Comparison of ENCODE assay signal across 15 cellular contexts in the genomic region with DNA sequence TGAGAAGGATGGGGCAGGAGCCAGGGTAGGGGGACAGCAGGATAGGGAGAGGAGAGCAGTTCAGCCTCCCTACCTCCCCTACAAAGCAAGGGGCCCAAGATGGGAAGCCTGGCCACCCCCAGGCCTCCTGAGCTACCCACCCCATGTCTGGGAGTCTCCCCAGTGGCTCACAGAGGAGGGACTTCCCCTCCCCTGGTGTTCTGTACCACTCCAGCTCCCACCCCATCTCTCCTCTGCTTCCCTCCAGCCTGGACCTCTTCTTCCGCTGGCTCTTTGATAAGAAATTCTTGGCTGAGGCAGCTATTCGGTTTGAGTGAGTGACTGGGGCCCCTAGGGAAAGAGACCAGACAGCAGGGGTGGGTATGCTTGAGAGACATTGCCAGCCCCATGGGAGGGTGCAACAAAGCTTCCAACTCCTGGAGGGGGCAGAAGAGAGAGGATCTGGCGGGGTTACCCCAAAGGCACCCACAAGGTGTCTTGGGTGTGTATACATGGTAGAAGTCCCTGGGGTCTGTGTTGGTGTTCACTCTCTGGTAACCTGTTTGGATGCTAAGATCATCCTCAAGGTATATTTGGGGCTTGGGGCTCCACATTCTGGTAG. TPM values are rescaled to one million over a fixed set of nuclear protein-coding genes. Genes with fewer than 3 reads are reported as not detected.
DNase-seq lines count a peak whose midpoint lies in the region; ATAC-seq and TF ChIP-seq lines count a peak whose summit lies in the region.
"Had no signal": no experiment of that assay in that cellular context is flagged by ENCODE, and none has a peak within 500 bp of the region (broad histone marks: within the 10 kb centered on the region; RNA-seq: fewer than 3 reads in every experiment).

No MANE protein-coding gene starts in this region.

- CTCF ChIA-PET in CD8-positive, alpha-beta T cell (lab: Charles Lee) = interaction anchor here (0.7 to 3.6 kb wide), 6 partner anchors 10 to 117 kb away, joined by 3 to 73 read pairs (median 4); no protein-coding TSS in a partner anchor

- no peak for TF ChIP-seq CTCF in CD8-positive, alpha-beta T cell (IDR thresholded peaks at IDR 0.05)
- no peak for TF ChIP-seq CTCF in neural progenitor cell (IDR thresholded peaks at IDR 0.05)

- POLR2A ChIA-PET in CD8-positive, alpha-beta T cell (lab: Charles Lee) = no interaction called here

- peaks cover 54% of the 10 kb centered on the region for H3K36me3 Mint-ChIP-seq in CD8-positive, alpha-beta T cell
- H3K36me3 Mint-ChIP-seq in neural progenitor cell = peaks cover 24% of the 10 kb centered on the region
- H3K36me3 Mint-ChIP-seq in stimulated activated naive B cell treated with anti-CD40 and anti-IgM and Interleukin-4, amounts not matched to agents 10 μg/mL and 1 μg/mL and 100 μg/mL, for 72 hours = peaks cover 34 to 58% of the 10 kb centered on the region in 2 donors

- DNase-seq in CD8-positive, alpha-beta T cell = no peak
- DNase-seq in NT2/D1 (ENCODE audit: low read depth, low spot score) (no peak), neural progenitor cell (ENCODE audit: low spot score) (no peak), HuH-7.5 (ENCODE audit: low spot score) (no peak)
- DNase-seq in stimulated activated naive B cell treated with anti-CD40 and anti-IgM and Interleukin-4, amounts not matched to agents 10 μg/mL and 1 μg/mL and 100 μg/mL, for 72 hours = peak; percentile 48
- no peak for DNase-seq in activated effector memory CD4-positive, alpha-beta T cell treated with anti-CD3 and anti-CD28 coated beads, Interleukin-2, amount 50 U/mL, for 16 hours
- DNase-seq: BE2C, DMS 273 treated with DMSO at 0.1 percent for 48 hours, HCEC 1CT, IMR-90 had no signal

- peak overlapping the region; percentile 25 for H3K27ac Mint-ChIP-seq in CD8-positive, alpha-beta T cell
- H3K27ac Mint-ChIP-seq in neural progenitor cell = peak overlapping the region; percentile 48
- peak overlapping the region; percentile 68 for H3K27ac Mint-ChIP-seq in stimulated activated naive B cell treated with anti-CD40 and anti-IgM and Interleukin-4, amounts not matched to agents 10 μg/mL and 1 μg/mL and 100 μg/mL, for 72 hours

- H3K4me3 ChIP-seq in CD8-positive, alpha-beta T cell (ENCODE audit: low read depth, low read length) = no peak overlapping the region
- peak overlapping the region; percentile 4 for H3K4me3 ChIP-seq in NT2/D1 (ENCODE audit: insufficient read length, low read depth)
- no peak overlapping the region for H3K4me3 ChIP-seq in neural progenitor cell
- H3K4me3 ChIP-seq: A549, GM12878 had no signal

- no peaks in the 10 kb centered on the region for H3K27me3 ChIP-seq in CD8-positive, alpha-beta T cell (ENCODE audit: insufficient read depth, low read length)
- H3K27me3 ChIP-seq in NT2/D1 (ENCODE audit: insufficient read depth, insufficient read length) = peaks cover 3% of the 10 kb centered on the region
- H3K27me3 ChIP-seq in neural progenitor cell = no peaks in the 10 kb centered on the region
- H3K27me3 ChIP-seq: BE2C had no signal

- H3K4me3 Mint-ChIP-seq in CD8-positive, alpha-beta T cell = no peak overlapping the region
- no peak overlapping the region for H3K4me3 Mint-ChIP-seq in neural progenitor cell
- peak overlapping the region; percentile 9 to 28 for H3K4me3 Mint-ChIP-seq in stimulated activated naive B cell treated with anti-CD40 and anti-IgM and Interleukin-4, amounts not matched to agents 10 μg/mL and 1 μg/mL and 100 μg/mL, for 72 hours

- no peaks in the 10 kb centered on the region for H4K20me1 ChIP-seq in neural progenitor cell (ENCODE audit: low read depth)

- H3K9ac ChIP-seq in NT2/D1 (ENCODE audit: insufficient read length, low read depth) (no peak overlapping the region), neural progenitor cell (no peak overlapping the region)

- H3K9me3 Mint-ChIP-seq in CD8-positive, alpha-beta T cell = no peaks in the 10 kb centered on the region
- no peaks in the 10 kb centered on the region for H3K9me3 Mint-ChIP-seq in neural progenitor cell
- H3K9me3 Mint-ChIP-seq in stimulated activated naive B cell treated with anti-CD40 and anti-IgM and Interleukin-4, amounts not matched to agents 10 μg/mL and 1 μg/mL and 100 μg/mL, for 72 hours = no peaks in the 10 kb centered on the region

- H3K79me2 ChIP-seq in neural progenitor cell (ENCODE audit: low read depth) = no peaks in the 10 kb centered on the region

- H2AFZ ChIP-seq in neural progenitor cell (replicated peaks) = no peak overlapping the region

- H3K4me1 ChIP-seq in CD8-positive, alpha-beta T cell (ENCODE audit: insufficient read depth, low read length) = peaks cover 8% of the 10 kb centered on the region
- peaks cover 5% of the 10 kb centered on the region for H3K4me1 ChIP-seq in NT2/D1 (ENCODE audit: insufficient read depth, insufficient read length)
- H3K4me1 ChIP-seq in neural progenitor cell = no peaks in the 10 kb centered on the region
- H3K4me1 ChIP-seq: A549, BE2C had no signal

- H3K9me3 ChIP-seq in CD8-positive, alpha-beta T cell (ENCODE audit: low read length) = no peaks in the 10 kb centered on the region
- H3K9me3 ChIP-seq in NT2/D1 (ENCODE audit: insufficient read depth, low read length) (no peaks in the 10 kb centered on the region), neural progenitor cell (ENCODE audit: low read depth) (no peaks in the 10 kb centered on the region)
- H3K9me3 ChIP-seq: A549, BE2C had no signal

- H3F3A ChIP-seq in neural progenitor cell (ENCODE audit: low read depth) = no peaks in the 10 kb centered on the region

- H3K4me2 ChIP-seq in neural progenitor cell = no peak overlapping the region
- H3K4me2 ChIP-seq: A549 had no signal

- intact Hi-C loops in CD8-positive, alpha-beta T cell (cut with DNase I, micrococcal nuclease) = loop anchor here (5.0 kb wide), 2 partner anchors 187 to 378 kb away; partner anchors contain the start of gene VEGFA (in 2 of the 2)

- H3K27ac ChIP-seq in CD8-positive, alpha-beta T cell (ENCODE audit: low read depth, low read length) = no peak overlapping the region
- H3K27ac ChIP-seq in neural progenitor cell = no peak overlapping the region
- H3K27ac ChIP-seq: A549 had no signal

- H3K36me3 ChIP-seq in CD8-positive, alpha-beta T cell (ENCODE audit: insufficient read depth, low read length) = peaks cover 4% of the 10 kb centered on the region
- H3K36me3 ChIP-seq in NT2/D1 (ENCODE audit: insufficient read depth, insufficient read length, low read length) (peaks cover 33% of the 10 kb centered on the region), neural progenitor cell (no peaks in the 10 kb centered on the region)
- H3K36me3 ChIP-seq: BE2C had no signal

- peaks cover 2% of the 10 kb centered on the region for H3K4me1 Mint-ChIP-seq in CD8-positive, alpha-beta T cell (ENCODE audit: low read depth)
- H3K4me1 Mint-ChIP-seq in neural progenitor cell = no peaks in the 10 kb centered on the region
- peaks cover 24% of the 10 kb centered on the region in 2 donors for H3K4me1 Mint-ChIP-seq in stimulated activated naive B cell treated with anti-CD40 and anti-IgM and Interleukin-4, amounts not matched to agents 10 μg/mL and 1 μg/mL and 100 μg/mL, for 72 hours

- no peak for ATAC-seq in CD8-positive, alpha-beta T cell
- ATAC-seq in stimulated activated naive B cell treated with anti-CD40 and anti-IgM and Interleukin-4, amounts not matched to agents 10 μg/mL and 1 μg/mL and 100 μg/mL, for 72 hours (replicated peaks) = peak; percentile 69 to 76
- no peak for ATAC-seq in HG03521 (IDR thresholded peaks at IDR 0.05; ENCODE audit: unreplicated experiment)
- ATAC-seq: A549, GM12878 had no signal

- H3K27me3 Mint-ChIP-seq in CD8-positive, alpha-beta T cell (ENCODE audit: low read depth) = no peaks in the 10 kb centered on the region
- H3K27me3 Mint-ChIP-seq in neural progenitor cell (ENCODE audit: insufficient read depth, low read depth) = peaks cover 5% of the 10 kb centered on the region
- no peaks in the 10 kb centered on the region for H3K27me3 Mint-ChIP-seq in stimulated activated naive B cell treated with anti-CD40 and anti-IgM and Interleukin-4, amounts not matched to agents 10 μg/mL and 1 μg/mL and 100 μg/mL, for 72 hours

RNA-seq across cellular contexts. Expression of gene CAPN11, which starts 8.2 kb away (rescaled TPM):
- under 1 TPM; 0.22 to 0.27 TPM for total RNA-seq in CD8-positive, alpha-beta T cell
- 0.40 and 0.49 TPM in 2 replicates for total RNA-seq in neural progenitor cell (ENCODE audit: low replicate concordance)
- total RNA-seq: Daoy, H4, IMR-90 had no signal

RNA-seq across cellular contexts. Expression of gene TMEM63B, which starts 23.1 kb away (rescaled TPM):
- total RNA-seq in CD8-positive, alpha-beta T cell = 10 to 100 TPM; 14.1 to 19.0 TPM
- total RNA-seq in neural progenitor cell (ENCODE audit: low replicate concordance) = 25.4 and 30.8 TPM in 2 replicates

RNA-seq across cellular contexts. Expression of gene MRPL14, which starts 23.2 kb away (rescaled TPM):
- total RNA-seq in CD8-positive, alpha-beta T cell = 10 to 100 TPM; 10.3 to 10.5 TPM
- total RNA-seq in neural progenitor cell (ENCODE audit: low replicate concordance) = 40.4 and 53.5 TPM in 2 replicates

Comparison
In these comparisons a context has a peak if more than half of its experiments do, and no peak if none do; other contexts are left out.
1. ATAC-seq: peak in stimulated activated naive B cell treated with anti-CD40 and anti-IgM and Interleukin-4, amounts not matched to agents 10 μg/mL and 1 μg/mL and 100 μg/mL, for 72 hours (2 of 2); none in CD8-positive, alpha-beta T cell (single experiment) and HG03521 (single experiment).
2. H3K4me3 Mint-ChIP-seq: peak in stimulated activated naive B cell treated with anti-CD40 and anti-IgM and Interleukin-4, amounts not matched to agents 10 μg/mL and 1 μg/mL and 100 μg/mL, for 72 hours (2 of 2); none in CD8-positive, alpha-beta T cell (single experiment) and neural progenitor cell (single experiment).
3. Peak in every context shown above with its lines, with median percentiles within 50 percentile points of each other: H3K27ac Mint-ChIP-seq.